Comparison of ENCODE assay signal across 13 cellular contexts in genomic region chr6:166330612-166331011, GRCh38. TPM values are rescaled to one million over a fixed set of nuclear protein-coding genes. Genes with fewer than 3 reads are reported as not detected.
DNase-seq lines count a peak whose midpoint lies in the region; ATAC-seq, FAIRE-seq and TF ChIP-seq lines count a peak whose summit lies in the region.
"Had no signal": no experiment of that assay in that cellular context is flagged by ENCODE, and none has a peak within 500 bp of the region (broad histone marks: within the 10 kb centered on the region; RNA-seq: fewer than 3 reads in every experiment).

No MANE protein-coding gene starts in this region.

- no peak overlapping the region for H3K23ac ChIP-seq in trophoblast cell (ENCODE audit: low read length)

- no peak overlapping the region for H3K14ac ChIP-seq in trophoblast cell (ENCODE audit: low read length)

- peak overlapping the region; percentile 2 for H3K4ac ChIP-seq in trophoblast cell (ENCODE audit: low read depth, low read length)

- H3K9me2 ChIP-seq in hepatocyte (replicated peaks; ENCODE audit: insufficient read depth), result no peaks in the 10 kb centered on the region

- no peak for TF ChIP-seq RAD21 in GM12878 (IDR thresholded peaks at IDR 0.05; ENCODE audit: insufficient read depth, low read depth, low read length)

- H3K27ac ChIP-seq in GM12878 (ENCODE audit: control insufficient read depth, insufficient read depth) (no peak overlapping the region), hepatocyte (no peak overlapping the region), trophoblast cell (ENCODE audit: low read depth, low read length) (no peak overlapping the region)
- H3K27ac ChIP-seq: HL-60 had no signal

- in situ Hi-C loops in HAP-1 (cut with MboI; ENCODE audit: low sequenced_read_pairs) (loop anchor here (10.0 kb wide), 1 partner anchor 54 kb away; the partner anchor contains the start of gene MPC1), GM12878 (cut with MboI) (loop anchor here (5.0 kb wide), 1 partner anchor 52 kb away; the partner anchor contains the start of gene MPC1)

- H4K20me1 ChIP-seq in GM12878 (ENCODE audit: control insufficient read depth, insufficient read depth) (no peaks in the 10 kb centered on the region), hepatocyte (ENCODE audit: insufficient read depth, poor library complexity, severe bottlenecking) (peaks cover 57% of the 10 kb centered on the region)

- H2AK5ac ChIP-seq in trophoblast cell (ENCODE audit: low read length), result no peak overlapping the region

- no peak overlapping the region for H3K18ac ChIP-seq in trophoblast cell (ENCODE audit: low read length)

- 0 out of 2 replicates have a peak, but pooled peaks have one; percentile 46 for TF ChIP-seq POLR2A in GM12878 (IDR thresholded peaks at IDR 0.05; ENCODE audit: low read depth, low read length)

- no peaks in the 10 kb centered on the region for H3K9me3 ChIP-seq in HAP-1
- H3K9me3 ChIP-seq in GM12878 (replicated peaks; ENCODE audit: control insufficient read depth, insufficient read depth, low read length), result no peaks in the 10 kb centered on the region; the same call in 2 of the 3 replicates
- H3K9me3 ChIP-seq in hepatocyte (ENCODE audit: low read depth), result no peaks in the 10 kb centered on the region
- no peaks in the 10 kb centered on the region for H3K9me3 ChIP-seq in trophoblast cell (ENCODE audit: insufficient read depth, low read depth, low read length)

- WGBS in GM12878 (ENCODE audit: insufficient coverage, insufficient replicate concordance, low lambda C conversion rate, missing lambda C conversion rate), result 82% methylated on average over 11 of the region's 11 CpGs
- 61% methylated on average over 11 of the region's 11 CpGs for WGBS in hepatocyte (ENCODE audit: low lambda C conversion rate, missing lambda C conversion rate)
- WGBS in trophoblast cell (ENCODE audit: extremely low coverage, insufficient coverage, insufficient read length), result no CpG with 5 or more reads among the region's 11 CpGs

- H3K27me3 ChIP-seq in HAP-1 (ENCODE audit: low read depth) (no peaks in the 10 kb centered on the region), GM12878 (replicated peaks in 1 of 2; ENCODE audit: control insufficient read depth in 2 of 2, insufficient read depth in 2 of 2, low read length in 1 of 2) (no peaks in the 10 kb centered on the region), hepatocyte (no peaks in the 10 kb centered on the region), trophoblast cell (ENCODE audit: insufficient read depth, low read length) (no peaks in the 10 kb centered on the region)

- POLR2A ChIA-PET in GM12878 (lab: Charles Lee), result no interaction called here

- no peak overlapping the region for H2BK12ac ChIP-seq in trophoblast cell (ENCODE audit: low read length)

- H2BK5ac ChIP-seq in trophoblast cell (ENCODE audit: low read depth, low read length, poor library complexity), result no peak overlapping the region

- H3K79me2 ChIP-seq in GM12878 (ENCODE audit: control insufficient read depth, insufficient read depth, low read length), result peaks cover 83% of the 10 kb centered on the region
- H3K79me2 ChIP-seq in hepatocyte, result peaks cover 78% of the 10 kb centered on the region
- H3K79me2 ChIP-seq in trophoblast cell (ENCODE audit: control insufficient read depth, insufficient read depth, low read length, poor library complexity), result peaks cover 6% of the 10 kb centered on the region

- H3K4me2 ChIP-seq in GM12878 (ENCODE audit: control insufficient read depth, insufficient read depth) (no peak overlapping the region), hepatocyte (no peak overlapping the region), trophoblast cell (ENCODE audit: low read length) (no peak overlapping the region)

- H3K36me3 ChIP-seq in HAP-1 (replicated peaks) (no peaks in the 10 kb centered on the region; the same call in none of the 2 replicates), GM12878 (ENCODE audit: control insufficient read depth in 2 of 2, insufficient read depth in 2 of 2, low read length in 1 of 2) (peaks cover 11 to 20% of the 10 kb centered on the region in 2 experiments), hepatocyte (replicated peaks; ENCODE audit: insufficient read depth, low read depth) (no peaks in the 10 kb centered on the region), trophoblast cell (ENCODE audit: control insufficient read depth in 1 of 2, insufficient read depth in 2 of 2, low read length in 2 of 2) (peaks cover 15 to 37% of the 10 kb centered on the region in 2 experiments)

- H2AFZ ChIP-seq in GM12878 (ENCODE audit: control insufficient read depth, low read depth, low read length), result no peak overlapping the region
- H2AFZ ChIP-seq in hepatocyte, result no peak overlapping the region
- no peak overlapping the region for H2AFZ ChIP-seq in trophoblast cell (ENCODE audit: insufficient read depth, low read length, poor library complexity)

- no peak for FAIRE-seq in GM12878 (lab: Jason Lieb, UNC)

- no peak overlapping the region for H4K8ac ChIP-seq in trophoblast cell (ENCODE audit: low read depth, low read length)

- no TSS peak for BruUV-seq in GM12878 (replicated peaks; lab: Mats Ljungman, UMichigan)

- RAD21 ChIA-PET in GM12878 (lab: Charles Lee; ENCODE audit: unreplicated experiment), result interaction anchor here (1.3 kb wide), 2 partner anchors 17 to 51 kb away, joined by 3 to 5 read pairs; no protein-coding TSS in a partner anchor

- H4K12ac ChIP-seq in trophoblast cell (ENCODE audit: low read depth, low read length), result no peak overlapping the region

- peak in 2 of 3 experiments; percentile 10 to 31; a peak in 2 of 6 replicates for TF ChIP-seq CTCF in GM12878 (IDR thresholded peaks at IDR 0.05 in 2 of 3, conservative IDR thresholded peaks at IDR 0.05 in 1 of 3; ENCODE audit: control insufficient read depth in 2 of 3, extremely low read depth in 1 of 3, insufficient read depth in 1 of 3, low read depth in 3 of 3, low read length in 3 of 3)
- TF ChIP-seq CTCF in hepatocyte (IDR thresholded peaks at IDR 0.05; ENCODE audit: poor library complexity), result no peak

- no peak overlapping the region for H4K91ac ChIP-seq in trophoblast cell (ENCODE audit: low read depth, low read length)

- DNase-seq in HAP-1 (ENCODE audit: low spot score in 2 of 2), result peak; percentile 18 to 70
- DNase-seq in GM12878 (ENCODE audit: low read depth, low spot score), result no peak
- peak; percentile 41 for DNase-seq in hepatocyte (ENCODE audit: low spot score)
- DNase-seq in trophoblast cell, result no peak
- DNase-seq: central memory CD4-positive, alpha-beta T cell; NCI-H510A treated with DMSO at 0.1 percent for 48 hours had no signal

- ATAC-seq in GM12878, result peak; percentile 72
- ATAC-seq in HG03342 (IDR thresholded peaks at IDR 0.05; ENCODE audit: unreplicated experiment), result no peak
- no peak for ATAC-seq in HG03354 (IDR thresholded peaks at IDR 0.05; ENCODE audit: poor library complexity, severe bottlenecking, unreplicated experiment)
- no peak for ATAC-seq in HG02870 (IDR thresholded peaks at IDR 0.05; ENCODE audit: unreplicated experiment)
- no peak for ATAC-seq in GM21619 (IDR thresholded peaks at IDR 0.05; ENCODE audit: unreplicated experiment)

- H3K79me1 ChIP-seq in trophoblast cell (ENCODE audit: low read length), result no peaks in the 10 kb centered on the region

- SMC1A ChIA-PET in GM12878 (lab: Charles Lee; ENCODE audit: uncharacterized antibody, unreplicated experiment), result interaction anchor here (1.1 to 1.3 kb wide), 2 partner anchors 17 to 49 kb away, joined by 3 to 4 read pairs; no protein-coding TSS in a partner anchor

- TF ChIP-seq EP300 in GM12878 (IDR thresholded peaks at IDR 0.05; ENCODE audit: borderline replicate concordance in 1 of 2, control insufficient read depth in 1 of 2, low read depth in 2 of 2, low read length in 2 of 2), result no peak

- H3K4me1 ChIP-seq in HAP-1 (peaks cover 25% of the 10 kb centered on the region), GM12878 (ENCODE audit: control insufficient read depth, insufficient read depth, low read length) (peaks cover 37% of the 10 kb centered on the region), hepatocyte (ENCODE audit: insufficient read depth) (peaks cover 6% of the 10 kb centered on the region), trophoblast cell (ENCODE audit: control insufficient read depth in 1 of 2, insufficient read depth in 2 of 2, low read length in 2 of 2) (no peaks in the 10 kb centered on the region)

- CTCF ChIA-PET in GM12878 (lab: Yijun Ruan, JAX), result interaction anchor here (0.6 to 1.4 kb wide), 6 partner anchors 11 to 70 kb away, joined by 3 to 8 read pairs (median 4); no protein-coding TSS in a partner anchor

- H3K9ac ChIP-seq in GM12878 (ENCODE audit: control insufficient read depth, insufficient read depth, low read length) (no peak overlapping the region), trophoblast cell (ENCODE audit: low read length) (no peak overlapping the region)

- intact Hi-C loops in GM12878 (cut with micrococcal nuclease; ENCODE audit: unreplicated experiment), result loop anchor here (10.0 kb wide), 1 partner anchor 764 kb away; no protein-coding TSS in a partner anchor

- H3K4me3 ChIP-seq in HAP-1 (no peak overlapping the region), GM12878 (no peak overlapping the region), hepatocyte (no peak overlapping the region), trophoblast cell (ENCODE audit: low read depth, low read length) (no peak overlapping the region)

- no peak overlapping the region for H2BK120ac ChIP-seq in trophoblast cell (ENCODE audit: insufficient read depth, low read length, poor library complexity)

RNA-seq across cellular contexts. Expression of gene SFT2D1, which starts 11.7 kb away (rescaled TPM):
- total RNA-seq in GM12878 (2013; cell fraction: nucleolus; rRNA removed), result 290 and 291 TPM in 2 replicates
- 105 and 145 TPM in 2 replicates for total RNA-seq in GM12878 (2014; rRNA removed)
- total RNA-seq in GM12878 (2014; rRNA removed; fragmentation: Illumina TruSeq; extraction: Trizol), result 69.5 and 73.7 TPM in 2 replicates
- total RNA-seq in GM12878 (2021), result 77.6 and 78.3 TPM in 2 replicates
- polyA plus RNA-seq in GM12878 (2011; ENCODE audit: low read depth), result 55.2 TPM
- polyA plus RNA-seq in GM12878 (2011; rRNA removed), result 279 and 281 TPM in 2 replicates
- polyA plus RNA-seq in GM12878 (2011; cell fraction: cytosol; rRNA removed), result 110 and 145 TPM in 2 replicates
- polyA plus RNA-seq in GM12878 (2011; cell fraction: nucleus; rRNA removed), result 139 and 171 TPM in 2 replicates
- 107 and 120 TPM in 2 replicates for polyA plus RNA-seq in GM12878 (2012)
- 92.6 and 100 TPM in 2 replicates for polyA plus RNA-seq in GM12878 (2014; fragmentation: Illumina TruSeq; extraction: Trizol)
- 100 to 1,000 TPM; 119 to 149 TPM for polyA plus RNA-seq in GM12878 (2014; fragmentation: Nextera tagmentation; extraction: Ambion mirVana)
- polyA plus RNA-seq in GM12878 (2014; rRNA removed), result 110 and 130 TPM in 2 replicates
- polyA plus RNA-seq in GM12878 (2016; fragmentation: Nextera tagmentation; extraction: Ambion mirVana), result 100 to 1,000 TPM; 205 to 231 TPM
- polyA minus RNA-seq in GM12878 (2011; rRNA and poly(A)+ RNA removed), result 79.8 and 81.2 TPM in 2 replicates
- 21.2 and 32.0 TPM in 2 replicates for polyA minus RNA-seq in GM12878 (2011; cell fraction: cytosol; rRNA and poly(A)+ RNA removed)
- 52.7 and 59.1 TPM in 2 replicates for polyA minus RNA-seq in GM12878 (2011; cell fraction: nucleus; rRNA and poly(A)+ RNA removed)
- total RNA-seq in hepatocyte, result 51.6 and 67.8 TPM in 2 replicates
- polyA plus RNA-seq in hepatocyte, result 83.0 and 88.0 TPM in 2 replicates
- 65.4 and 66.9 TPM in 2 replicates for polyA plus RNA-seq in trophoblast cell (2013)

RNA-seq across cellular contexts. Expression of gene PRR18, which starts 22.4 kb away (rescaled TPM):
- total RNA-seq in GM12878 (2013; cell fraction: nucleolus; rRNA removed), result 3.3 and 4.1 TPM in 2 replicates
- total RNA-seq in GM12878 (2014; rRNA removed) (3.3 and 4.0 TPM in 2 replicates), GM12878 (2014; rRNA removed; fragmentation: Illumina TruSeq; extraction: Trizol) (1.2 and 1.3 TPM in 2 replicates), GM12878 (2021) (8.2 and 8.8 TPM in 2 replicates), hepatocyte (0.77 and 1.0 TPM in 2 replicates)
- polyA plus RNA-seq in GM12878 (2011; ENCODE audit: low read depth), result 1.0 TPM
- polyA plus RNA-seq in GM12878 (2011; rRNA removed) (2.0 and 2.5 TPM in 2 replicates), GM12878 (2014; fragmentation: Illumina TruSeq; extraction: Trizol) (1.9 and 2.1 TPM in 2 replicates), GM12878 (2014; fragmentation: Nextera tagmentation; extraction: Ambion mirVana) (under 1 TPM; 0.26 to 0.84 TPM), GM12878 (2014; rRNA removed) (3.6 and 4.1 TPM in 2 replicates), GM12878 (2016; fragmentation: Nextera tagmentation; extraction: Ambion mirVana) (under 1 TPM; 0.13 to 0.42 TPM), hepatocyte (0.77 and 1.5 TPM in 2 replicates)
- 2.2 and 2.7 TPM in 2 replicates for polyA plus RNA-seq in GM12878 (2011; cell fraction: cytosol; rRNA removed)
- 6.2 and 6.4 TPM in 2 replicates for polyA plus RNA-seq in GM12878 (2011; cell fraction: nucleus; rRNA removed)
- polyA plus RNA-seq in GM12878 (2012), result 2.1 and 3.7 TPM in 2 replicates
- polyA minus RNA-seq in GM12878 (2011; rRNA and poly(A)+ RNA removed), result 1.3 and 2.6 TPM in 2 replicates
- 1.0 and 2.3 TPM in 2 replicates for polyA minus RNA-seq in GM12878 (2011; cell fraction: cytosol; rRNA and poly(A)+ RNA removed)
- polyA minus RNA-seq in GM12878 (2011; cell fraction: nucleus; rRNA and poly(A)+ RNA removed), result 2.2 and 4.3 TPM in 2 replicates
- polyA plus RNA-seq in trophoblast cell (2013), result 0.04 TPM in 1 of 2 replicates, not detected in the other
- total RNA-seq: Daoy, mononuclear cell had no signal

RNA-seq across cellular contexts. Expression of gene MPC1, which starts 52.1 kb away (rescaled TPM):
- total RNA-seq in GM12878 (2013; cell fraction: nucleolus; rRNA removed), result 7.7 and 10.5 TPM in 2 replicates
- total RNA-seq in GM12878 (2014; rRNA removed) (60.8 and 78.8 TPM in 2 replicates), GM12878 (2014; rRNA removed; fragmentation: Illumina TruSeq; extraction: Trizol) (76.1 and 76.7 TPM in 2 replicates), GM12878 (2021) (51.6 and 55.0 TPM in 2 replicates), hepatocyte (54.9 and 75.4 TPM in 2 replicates)
- 17.6 TPM for polyA plus RNA-seq in GM12878 (2011; ENCODE audit: low read depth)
- polyA plus RNA-seq in GM12878 (2011; rRNA removed) (53.2 and 58.5 TPM in 2 replicates), GM12878 (2014; fragmentation: Illumina TruSeq; extraction: Trizol) (93.8 and 100 TPM in 2 replicates), GM12878 (2014; fragmentation: Nextera tagmentation; extraction: Ambion mirVana) (10 to 100 TPM; 81.5 to 97.0 TPM), GM12878 (2014; rRNA removed) (61.5 and 61.9 TPM in 2 replicates), GM12878 (2016; fragmentation: Nextera tagmentation; extraction: Ambion mirVana) (100 to 1,000 TPM; 173 to 177 TPM), hepatocyte (70.2 and 70.8 TPM in 2 replicates)
- polyA plus RNA-seq in GM12878 (2011; cell fraction: cytosol; rRNA removed), result 39.8 and 50.1 TPM in 2 replicates
- polyA plus RNA-seq in GM12878 (2011; cell fraction: nucleus; rRNA removed), result 25.9 and 30.5 TPM in 2 replicates
- polyA plus RNA-seq in GM12878 (2012), result 35.1 and 37.5 TPM in 2 replicates
- polyA minus RNA-seq in GM12878 (2011; rRNA and poly(A)+ RNA removed), result 16.5 and 20.0 TPM in 2 replicates
- 9.0 and 14.8 TPM in 2 replicates for polyA minus RNA-seq in GM12878 (2011; cell fraction: cytosol; rRNA and poly(A)+ RNA removed)
- polyA minus RNA-seq in GM12878 (2011; cell fraction: nucleus; rRNA and poly(A)+ RNA removed), result 3.6 and 3.8 TPM in 2 replicates
- polyA plus RNA-seq in trophoblast cell (2013), result 37.3 and 39.8 TPM in 2 replicates

Comparison
In these comparisons a context has a peak if more than half of its experiments do, and no peak if none do; other contexts are left out.
1. DNase-seq: peak in HAP-1 (2 of 2) and hepatocyte (single experiment); none in GM12878 (single experiment) and trophoblast cell (0 of 2).